In the genomic region with DNA sequence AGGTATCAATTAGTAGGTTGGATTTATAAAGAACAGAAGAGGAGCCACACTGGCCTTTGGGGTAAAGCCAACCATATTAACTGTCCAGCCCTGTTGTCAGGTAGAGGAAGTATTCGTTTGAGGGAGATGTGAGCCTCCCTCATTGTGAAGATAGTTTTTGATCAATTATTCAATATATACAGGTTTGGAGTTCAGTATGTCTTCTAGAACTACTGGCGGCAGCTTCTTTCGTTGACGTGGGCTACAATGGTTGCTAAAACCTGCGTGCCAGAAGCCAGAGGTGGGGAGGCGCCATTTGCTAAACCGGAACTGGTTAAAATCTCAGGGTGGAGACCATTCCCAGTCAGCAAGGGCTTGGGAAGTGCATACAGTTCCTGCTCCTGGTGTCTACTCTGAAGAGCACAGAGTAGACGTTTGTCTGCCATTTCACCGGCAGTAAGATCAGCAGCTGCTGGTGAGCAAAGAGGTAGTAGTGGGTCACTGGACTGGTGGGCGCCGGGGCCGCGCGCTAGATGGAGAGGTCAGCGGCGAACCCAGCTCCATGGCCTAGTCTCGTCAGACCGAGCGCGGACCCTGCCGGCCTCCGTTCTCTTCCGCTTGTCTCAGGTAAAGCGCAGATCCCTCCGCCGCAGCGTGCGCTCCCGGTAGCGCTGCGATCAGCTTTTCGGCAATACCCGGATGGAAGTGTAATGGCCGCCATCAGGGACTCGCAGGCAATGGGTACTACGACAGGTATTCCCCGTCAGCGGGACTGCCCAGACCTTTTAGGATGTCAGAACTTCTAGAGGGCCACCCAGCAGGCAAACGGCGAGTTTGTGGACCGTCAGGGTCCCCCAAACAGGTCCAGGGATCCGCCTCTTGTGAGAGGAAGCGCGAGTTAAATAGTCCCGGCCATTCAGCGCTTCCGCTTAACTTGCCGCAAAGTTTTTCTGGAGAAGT, we compare ENCODE assay signal across 8 cellular contexts. TPM values are rescaled to one million over a fixed set of nuclear protein-coding genes. Genes with fewer than 3 reads are reported as not detected.
DNase-seq lines count a peak whose midpoint lies in the region; ATAC-seq and TF ChIP-seq lines count a peak whose summit lies in the region.

A gene with protein sequence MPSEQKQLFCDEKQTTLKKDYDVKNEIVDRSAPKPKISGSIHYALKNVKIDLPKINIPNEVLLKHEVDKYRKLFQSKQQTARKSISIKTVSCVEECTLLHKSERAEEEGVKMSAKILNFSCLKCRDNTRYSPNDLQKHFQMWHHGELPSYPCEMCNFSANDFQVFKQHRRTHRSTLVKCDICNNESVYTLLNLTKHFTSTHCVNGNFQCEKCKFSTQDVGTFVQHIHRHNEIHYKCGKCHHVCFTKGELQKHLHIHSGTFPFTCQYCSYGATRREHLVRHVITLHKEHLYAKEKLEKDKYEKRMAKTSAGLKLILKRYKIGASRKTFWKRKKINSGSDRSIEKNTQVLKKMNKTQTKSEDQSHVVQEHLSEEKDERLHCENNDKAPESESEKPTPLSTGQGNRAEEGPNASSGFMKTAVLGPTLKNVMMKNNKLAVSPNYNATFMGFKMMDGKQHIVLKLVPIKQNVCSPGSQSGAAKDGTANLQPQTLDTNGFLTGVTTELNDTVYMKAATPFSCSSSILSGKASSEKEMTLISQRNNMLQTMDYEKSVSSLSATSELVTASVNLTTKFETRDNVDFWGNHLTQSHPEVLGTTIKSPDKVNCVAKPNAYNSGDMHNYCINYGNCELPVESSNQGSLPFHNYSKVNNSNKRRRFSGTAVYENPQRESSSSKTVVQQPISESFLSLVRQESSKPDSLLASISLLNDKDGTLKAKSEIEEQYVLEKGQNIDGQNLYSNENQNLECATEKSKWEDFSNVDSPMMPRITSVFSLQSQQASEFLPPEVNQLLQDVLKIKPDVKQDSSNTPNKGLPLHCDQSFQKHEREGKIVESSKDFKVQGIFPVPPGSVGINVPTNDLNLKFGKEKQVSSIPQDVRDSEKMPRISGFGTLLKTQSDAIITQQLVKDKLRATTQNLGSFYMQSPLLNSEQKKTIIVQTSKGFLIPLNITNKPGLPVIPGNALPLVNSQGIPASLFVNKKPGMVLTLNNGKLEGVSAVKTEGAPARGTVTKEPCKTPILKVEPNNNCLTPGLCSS (N-terminal part only) (plus strand): TSS at position 911 of the 939 bp plus-strand sequence. CDS start 26,026 bp downstream, outside the sequence.

- DNase-seq in DMS53 (lab: John Stamatoyannopoulos, UW) (peak; percentile 100), PC-9 (peak; percentile 79 to 82), esophagus muscularis mucosa (ENCODE audit: extremely low spot score) (peak; percentile 97)
- DNase-seq in activated T-cell treated with anti-CD3 and anti-CD28 coated beads, Interleukin-2, amount 50 U/mL, for 4 hours = peak; percentile 84
- DNase-seq in stimulated activated CD8-positive, alpha-beta memory T cell treated with anti-CD3 and anti-CD28 coated beads, Interleukin-7, amount 100 ng/mL, for 24 hours (ENCODE audit: low read depth) = peak; percentile 65

- peaks cover 6% of the 10 kb centered on the region for H3K9me3 Mint-ChIP-seq in activated T-cell treated with anti-CD3 and anti-CD28 coated beads, Interleukin-2, amount 50 U/mL, for 4 hours

- no peaks in the 10 kb centered on the region for H3K9me3 ChIP-seq in PC-9 (ENCODE audit: insufficient read depth, low read depth)
- no peaks in the 10 kb centered on the region for H3K9me3 ChIP-seq in esophagus muscularis mucosa
- H3K9me3 ChIP-seq in muscle layer of duodenum (ENCODE audit: control insufficient read depth in 1 of 2, low read length in 2 of 2) = no peaks in the 10 kb centered on the region

- H3K4me3 ChIP-seq in PC-9 (peak within 1 kb of the TSS; percentile 68), esophagus muscularis mucosa (peak within 1 kb of the TSS; percentile 70 to 77 (median 73)), muscle layer of duodenum (ENCODE audit: low read depth in 1 of 2, low read length in 2 of 2) (peak within 1 kb of the TSS; percentile 66 to 96)

- H3K27me3 ChIP-seq in PC-9 (ENCODE audit: insufficient read depth, low read depth) (no peaks in the 10 kb centered on the region), esophagus muscularis mucosa (peaks cover 0 to 39% (median 14%) of the 10 kb centered on the region in 4 donors), muscle layer of duodenum (ENCODE audit: low read depth, low read length) (peaks cover 2% of the 10 kb centered on the region)

- H3K27ac ChIP-seq in PC-9 (peak within 1 kb of the TSS; percentile 92), esophagus muscularis mucosa (replicated peaks in 1 of 4) (peak within 1 kb of the TSS; percentile 88 to 95 (median 92)), muscle layer of duodenum (ENCODE audit: low read length) (peak within 1 kb of the TSS; percentile 98)

- TSS peak; percentile 99 for BruUV-seq in PC-9 (replicated peaks; lab: Mats Ljungman, UMichigan)

- no peaks in the 10 kb centered on the region for H4K20me1 ChIP-seq in PC-9 (ENCODE audit: insufficient read depth)

- H3K4me2 ChIP-seq in PC-9 = peak within 1 kb of the TSS; percentile 93

- peaks cover 33% of the 10 kb centered on the region for H3K27me3 Mint-ChIP-seq in activated T-cell treated with anti-CD3 and anti-CD28 coated beads, Interleukin-2, amount 50 U/mL, for 4 hours (ENCODE audit: low read depth)

- POLR2A ChIA-PET in PC-9 (lab: Charles Lee; ENCODE audit: unreplicated experiment) = interaction anchor here (0.6 to 1.6 kb wide), 2 partner anchors 40 to 151 kb away, joined by 7 to 16 read pairs; no protein-coding TSS in a partner anchor

- peaks cover 19% of the 10 kb centered on the region for H3K36me3 Mint-ChIP-seq in activated T-cell treated with anti-CD3 and anti-CD28 coated beads, Interleukin-2, amount 50 U/mL, for 4 hours (ENCODE audit: insufficient read depth)

- CTCF ChIA-PET in PC-9 (lab: Charles Lee) = no interaction called here

- intact Hi-C loops in PC-9 (cut with micrococcal nuclease; ENCODE audit: unreplicated experiment) (loop anchor here (1.0 to 10.0 kb wide), 3 partner anchors 39 to 225 kb away; a partner anchor contains a TSS), esophagus muscularis mucosa (cut with DNase I) (loop anchor here (1.0 kb wide), 1 partner anchor 39 kb away; no protein-coding TSS in a partner anchor)

- H2AFZ ChIP-seq in PC-9 = peak within 1 kb of the TSS; percentile 96

- TF ChIP-seq POLR2A in esophagus muscularis mucosa (IDR thresholded peaks at IDR 0.05; ENCODE audit: low read depth) = peak; percentile 8

- H3K79me2 ChIP-seq in PC-9 (ENCODE audit: low read depth) = peaks cover 21% of the 10 kb centered on the region

- TF ChIP-seq CTCF in PC-9 (conservative IDR thresholded peaks at IDR 0.05) = no peak
- TF ChIP-seq CTCF in esophagus muscularis mucosa (IDR thresholded peaks at IDR 0.05) = no peak

- peak within 1 kb of the TSS; percentile 92 for H3K4me3 Mint-ChIP-seq in activated T-cell treated with anti-CD3 and anti-CD28 coated beads, Interleukin-2, amount 50 U/mL, for 4 hours

- 17% methylated on average over 25 of the region's 48 CpGs for WGBS in esophagus muscularis mucosa

- TF ChIP-seq EP300 in Ishikawa (IDR thresholded peaks at IDR 0.05; ENCODE audit: borderline replicate concordance) (peak; percentile 14; the same call in 1 of the 2 replicates), esophagus muscularis mucosa (IDR thresholded peaks at IDR 0.05) (no peak)

- H3K36me3 ChIP-seq in PC-9 (ENCODE audit: low read depth) (no peaks in the 10 kb centered on the region), esophagus muscularis mucosa (peaks cover 6 to 17% (median 12%) of the 10 kb centered on the region in 4 donors), muscle layer of duodenum (ENCODE audit: control insufficient read depth in 1 of 2, insufficient read depth in 2 of 2, low read length in 2 of 2) (peaks cover 15 to 16% of the 10 kb centered on the region in 2 donors)

- peak; percentile 74 for ATAC-seq in GM21576 (IDR thresholded peaks at IDR 0.05; ENCODE audit: unreplicated experiment)
- peak; percentile 86 to 88 for ATAC-seq in activated T-cell treated with anti-CD3 and anti-CD28 coated beads, Interleukin-2, amount 50 U/mL, for 4 hours

- H3F3A ChIP-seq in PC-9 (ENCODE audit: insufficient read depth, low read depth) = peaks cover 9% of the 10 kb centered on the region; the same call in 1 of the 2 replicates

- H3K4me1 ChIP-seq in PC-9 (replicated peaks; ENCODE audit: insufficient read depth) (peaks cover 28% of the 10 kb centered on the region), esophagus muscularis mucosa (peaks cover 3 to 16% (median 13%) of the 10 kb centered on the region in 4 donors), muscle layer of duodenum (ENCODE audit: control insufficient read depth in 1 of 2, insufficient read depth in 2 of 2, low read length in 2 of 2) (peaks cover 11 to 13% of the 10 kb centered on the region in 2 donors)

- H3K9me2 ChIP-seq in PC-9 (ENCODE audit: insufficient read depth) = no peaks in the 10 kb centered on the region

- H3K4me1 Mint-ChIP-seq in activated T-cell treated with anti-CD3 and anti-CD28 coated beads, Interleukin-2, amount 50 U/mL, for 4 hours (ENCODE audit: low read depth) = peaks cover 18% of the 10 kb centered on the region

- TF ChIP-seq RAD21 in Ishikawa (IDR thresholded peaks at IDR 0.05; ENCODE audit: low read depth) = no peak; the same call in 1 of the 2 replicates

TF ChIP-seq in Ishikawa, 13 proteins besides CTCF, POLR2A, EP300 and RAD21 (continues in another document):
- TF ChIP-seq, protein P1, sequence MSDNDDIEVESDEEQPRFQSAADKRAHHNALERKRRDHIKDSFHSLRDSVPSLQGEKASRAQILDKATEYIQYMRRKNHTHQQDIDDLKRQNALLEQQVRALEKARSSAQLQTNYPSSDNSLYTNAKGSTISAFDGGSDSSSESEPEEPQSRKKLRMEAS (IDR thresholded peaks at IDR 0.05) = peak; percentile 91
- peak; percentile 32; the same call in 1 of the 2 replicates for TF ChIP-seq CREB1 (IDR thresholded peaks at IDR 0.05; ENCODE audit: low read depth)
- TF ChIP-seq TAF1 (IDR thresholded peaks at IDR 0.05; ENCODE audit: low read depth) = peak; percentile 88
- peak; percentile 7; the same call in 1 of the 2 replicates for TF ChIP-seq TEAD4 (IDR thresholded peaks at IDR 0.05)
- TF ChIP-seq, protein P2, sequence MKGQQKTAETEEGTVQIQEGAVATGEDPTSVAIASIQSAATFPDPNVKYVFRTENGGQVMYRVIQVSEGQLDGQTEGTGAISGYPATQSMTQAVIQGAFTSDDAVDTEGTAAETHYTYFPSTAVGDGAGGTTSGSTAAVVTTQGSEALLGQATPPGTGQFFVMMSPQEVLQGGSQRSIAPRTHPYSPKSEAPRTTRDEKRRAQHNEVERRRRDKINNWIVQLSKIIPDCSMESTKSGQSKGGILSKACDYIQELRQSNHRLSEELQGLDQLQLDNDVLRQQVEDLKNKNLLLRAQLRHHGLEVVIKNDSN (IDR thresholded peaks at IDR 0.05) = no peak

RNA-seq across cellular contexts. Expression of the gene that starts here (rescaled TPM):
- total RNA-seq in PC-9 (2021) (11.4 and 12.6 TPM in 2 replicates), esophagus muscularis mucosa (10 to 100 TPM; 11.6 to 20.8 (median 12.2) TPM)
- total RNA-seq in activated T-cell treated with anti-CD3 and anti-CD28 coated beads, Interleukin-2, amount 50 U/mL, for 4 hours = 10 to 100 TPM in 2 of 3 donors, 1 to 10 TPM in 1; 8.4 to 11.8 (median 10.6) TPM

Comparison
In these comparisons a context has a peak if more than half of its experiments do, and no peak if none do; other contexts are left out.
1. Peak in every context shown above with its lines: DNase-seq, ATAC-seq, H3K4me3 ChIP-seq and H3K27ac ChIP-seq.